In the genomic region with DNA sequence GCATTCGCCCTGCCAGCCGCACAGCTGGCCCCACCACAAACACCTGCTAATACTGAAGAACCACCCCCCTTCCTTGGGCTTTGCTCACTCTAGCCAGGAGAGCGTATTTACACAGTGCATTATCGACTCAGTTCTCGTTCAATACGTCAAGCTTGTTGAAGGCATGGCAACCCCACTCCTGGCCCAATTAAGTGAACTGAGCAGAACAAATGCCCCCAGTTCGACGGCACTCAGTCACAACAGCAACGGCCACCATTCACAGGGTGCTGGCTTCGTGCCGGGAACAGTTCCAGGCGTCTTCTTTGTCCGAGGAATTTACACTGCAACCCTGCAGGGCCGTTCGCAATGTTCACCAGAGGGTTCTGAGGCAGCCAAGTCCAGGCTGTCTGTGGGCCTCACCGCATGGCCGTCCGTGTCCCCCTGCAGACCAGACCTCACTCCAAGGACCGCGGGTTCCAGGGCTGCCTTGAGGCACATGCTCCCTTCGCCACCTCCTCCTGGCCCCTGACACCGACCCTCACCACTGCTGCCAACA, we compare ENCODE assay signal across 1 cellular context.
A peak's percentile ranks its signal among the peaks of the same experiment; 100 is the strongest.
TF ChIP-seq lines count a peak whose summit lies in the region.

No MANE protein-coding gene starts in this region.

TF ChIP-seq in HepG2, 621 proteins besides CTCF, POLR2A, EP300 and RAD21 (continued from another document and continues in another):
- no peak for TF ChIP-seq TBX3 (IDR thresholded peaks at IDR 0.05; ENCODE audit: borderline replicate concordance)
- TF ChIP-seq, protein P1, sequence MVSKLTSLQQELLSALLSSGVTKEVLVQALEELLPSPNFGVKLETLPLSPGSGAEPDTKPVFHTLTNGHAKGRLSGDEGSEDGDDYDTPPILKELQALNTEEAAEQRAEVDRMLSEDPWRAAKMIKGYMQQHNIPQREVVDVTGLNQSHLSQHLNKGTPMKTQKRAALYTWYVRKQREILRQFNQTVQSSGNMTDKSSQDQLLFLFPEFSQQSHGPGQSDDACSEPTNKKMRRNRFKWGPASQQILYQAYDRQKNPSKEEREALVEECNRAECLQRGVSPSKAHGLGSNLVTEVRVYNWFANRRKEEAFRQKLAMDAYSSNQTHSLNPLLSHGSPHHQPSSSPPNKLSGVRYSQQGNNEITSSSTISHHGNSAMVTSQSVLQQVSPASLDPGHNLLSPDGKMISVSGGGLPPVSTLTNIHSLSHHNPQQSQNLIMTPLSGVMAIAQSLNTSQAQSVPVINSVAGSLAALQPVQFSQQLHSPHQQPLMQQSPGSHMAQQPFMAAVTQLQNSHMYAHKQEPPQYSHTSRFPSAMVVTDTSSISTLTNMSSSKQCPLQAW (CRISPR knock-in tag; IDR thresholded peaks at IDR 0.05) = peak; percentile 41; the same call in 1 of the 2 replicates
- TF ChIP-seq, protein P2, sequence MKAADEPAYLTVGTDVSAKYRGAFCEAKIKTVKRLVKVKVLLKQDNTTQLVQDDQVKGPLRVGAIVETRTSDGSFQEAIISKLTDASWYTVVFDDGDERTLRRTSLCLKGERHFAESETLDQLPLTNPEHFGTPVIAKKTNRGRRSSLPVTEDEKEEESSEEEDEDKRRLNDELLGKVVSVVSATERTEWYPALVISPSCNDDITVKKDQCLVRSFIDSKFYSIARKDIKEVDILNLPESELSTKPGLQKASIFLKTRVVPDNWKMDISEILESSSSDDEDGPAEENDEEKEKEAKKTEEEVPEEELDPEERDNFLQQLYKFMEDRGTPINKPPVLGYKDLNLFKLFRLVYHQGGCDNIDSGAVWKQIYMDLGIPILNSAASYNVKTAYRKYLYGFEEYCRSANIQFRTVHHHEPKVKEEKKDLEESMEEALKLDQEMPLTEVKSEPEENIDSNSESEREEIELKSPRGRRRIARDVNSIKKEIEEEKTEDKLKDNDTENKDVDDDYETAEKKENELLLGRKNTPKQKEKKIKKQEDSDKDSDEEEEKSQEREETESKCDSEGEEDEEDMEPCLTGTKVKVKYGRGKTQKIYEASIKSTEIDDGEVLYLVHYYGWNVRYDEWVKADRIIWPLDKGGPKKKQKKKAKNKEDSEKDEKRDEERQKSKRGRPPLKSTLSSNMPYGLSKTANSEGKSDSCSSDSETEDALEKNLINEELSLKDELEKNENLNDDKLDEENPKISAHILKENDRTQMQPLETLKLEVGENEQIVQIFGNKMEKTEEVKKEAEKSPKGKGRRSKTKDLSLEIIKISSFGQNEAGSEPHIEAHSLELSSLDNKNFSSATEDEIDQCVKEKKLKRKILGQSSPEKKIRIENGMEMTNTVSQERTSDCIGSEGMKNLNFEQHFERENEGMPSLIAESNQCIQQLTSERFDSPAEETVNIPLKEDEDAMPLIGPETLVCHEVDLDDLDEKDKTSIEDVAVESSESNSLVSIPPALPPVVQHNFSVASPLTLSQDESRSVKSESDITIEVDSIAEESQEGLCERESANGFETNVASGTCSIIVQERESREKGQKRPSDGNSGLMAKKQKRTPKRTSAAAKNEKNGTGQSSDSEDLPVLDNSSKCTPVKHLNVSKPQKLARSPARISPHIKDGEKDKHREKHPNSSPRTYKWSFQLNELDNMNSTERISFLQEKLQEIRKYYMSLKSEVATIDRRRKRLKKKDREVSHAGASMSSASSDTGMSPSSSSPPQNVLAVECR (CRISPR knock-in tag; IDR thresholded peaks at IDR 0.05; ENCODE audit: borderline replicate concordance) = peak; percentile 51; the same call in 1 of the 2 replicates
- TF ChIP-seq DNMT1 (CRISPR knock-in tag; IDR thresholded peaks at IDR 0.05) = no peak
- no peak for TF ChIP-seq EHMT2 (IDR thresholded peaks at IDR 0.05; ENCODE audit: borderline replicate concordance, low read depth, low read length)
- TF ChIP-seq, protein P3, sequence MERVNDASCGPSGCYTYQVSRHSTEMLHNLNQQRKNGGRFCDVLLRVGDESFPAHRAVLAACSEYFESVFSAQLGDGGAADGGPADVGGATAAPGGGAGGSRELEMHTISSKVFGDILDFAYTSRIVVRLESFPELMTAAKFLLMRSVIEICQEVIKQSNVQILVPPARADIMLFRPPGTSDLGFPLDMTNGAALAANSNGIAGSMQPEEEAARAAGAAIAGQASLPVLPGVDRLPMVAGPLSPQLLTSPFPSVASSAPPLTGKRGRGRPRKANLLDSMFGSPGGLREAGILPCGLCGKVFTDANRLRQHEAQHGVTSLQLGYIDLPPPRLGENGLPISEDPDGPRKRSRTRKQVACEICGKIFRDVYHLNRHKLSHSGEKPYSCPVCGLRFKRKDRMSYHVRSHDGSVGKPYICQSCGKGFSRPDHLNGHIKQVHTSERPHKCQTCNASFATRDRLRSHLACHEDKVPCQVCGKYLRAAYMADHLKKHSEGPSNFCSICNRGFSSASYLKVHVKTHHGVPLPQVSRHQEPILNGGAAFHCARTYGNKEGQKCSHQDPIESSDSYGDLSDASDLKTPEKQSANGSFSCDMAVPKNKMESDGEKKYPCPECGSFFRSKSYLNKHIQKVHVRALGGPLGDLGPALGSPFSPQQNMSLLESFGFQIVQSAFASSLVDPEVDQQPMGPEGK (CRISPR knock-in tag; IDR thresholded peaks at IDR 0.05) = peak; percentile 60; the same call in 1 of the 2 replicates
- peak; percentile 66 for TF ChIP-seq HDAC1 (CRISPR knock-in tag; IDR thresholded peaks at IDR 0.05)
- no peak for TF ChIP-seq PTBP1 (IDR thresholded peaks at IDR 0.05; ENCODE audit: low read depth, low read length, poor library complexity, severe bottlenecking)
- no peak for TF ChIP-seq NBN (conservative IDR thresholded peaks at IDR 0.05)
- TF ChIP-seq ZNF552 (CRISPR knock-in tag; IDR thresholded peaks at IDR 0.05; ENCODE audit: borderline replicate concordance) = no peak
- no peak for TF ChIP-seq ZNF468 (CRISPR knock-in tag; IDR thresholded peaks at IDR 0.05)
- TF ChIP-seq ZNF660 (CRISPR knock-in tag; IDR thresholded peaks at IDR 0.05; ENCODE audit: borderline replicate concordance, low read depth) = no peak
- TF ChIP-seq, protein P4, sequence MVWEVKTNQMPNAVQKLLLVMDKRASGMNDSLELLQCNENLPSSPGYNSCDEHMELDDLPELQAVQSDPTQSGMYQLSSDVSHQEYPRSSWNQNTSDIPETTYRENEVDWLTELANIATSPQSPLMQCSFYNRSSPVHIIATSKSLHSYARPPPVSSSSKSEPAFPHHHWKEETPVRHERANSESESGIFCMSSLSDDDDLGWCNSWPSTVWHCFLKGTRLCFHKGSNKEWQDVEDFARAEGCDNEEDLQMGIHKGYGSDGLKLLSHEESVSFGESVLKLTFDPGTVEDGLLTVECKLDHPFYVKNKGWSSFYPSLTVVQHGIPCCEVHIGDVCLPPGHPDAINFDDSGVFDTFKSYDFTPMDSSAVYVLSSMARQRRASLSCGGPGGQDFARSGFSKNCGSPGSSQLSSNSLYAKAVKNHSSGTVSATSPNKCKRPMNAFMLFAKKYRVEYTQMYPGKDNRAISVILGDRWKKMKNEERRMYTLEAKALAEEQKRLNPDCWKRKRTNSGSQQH (CRISPR knock-in tag; IDR thresholded peaks at IDR 0.05; ENCODE audit: low read depth) = no peak
- no peak for TF ChIP-seq MAZ (IDR thresholded peaks at IDR 0.05; ENCODE audit: borderline replicate concordance, low read depth, low read length)
- no peak for TF ChIP-seq MAZ (CRISPR knock-in tag; IDR thresholded peaks at IDR 0.05; ENCODE audit: low read depth)
- TF ChIP-seq ZSCAN31 (CRISPR knock-in tag; IDR thresholded peaks at IDR 0.05; ENCODE audit: low read depth) = no peak
- TF ChIP-seq, protein P5, sequence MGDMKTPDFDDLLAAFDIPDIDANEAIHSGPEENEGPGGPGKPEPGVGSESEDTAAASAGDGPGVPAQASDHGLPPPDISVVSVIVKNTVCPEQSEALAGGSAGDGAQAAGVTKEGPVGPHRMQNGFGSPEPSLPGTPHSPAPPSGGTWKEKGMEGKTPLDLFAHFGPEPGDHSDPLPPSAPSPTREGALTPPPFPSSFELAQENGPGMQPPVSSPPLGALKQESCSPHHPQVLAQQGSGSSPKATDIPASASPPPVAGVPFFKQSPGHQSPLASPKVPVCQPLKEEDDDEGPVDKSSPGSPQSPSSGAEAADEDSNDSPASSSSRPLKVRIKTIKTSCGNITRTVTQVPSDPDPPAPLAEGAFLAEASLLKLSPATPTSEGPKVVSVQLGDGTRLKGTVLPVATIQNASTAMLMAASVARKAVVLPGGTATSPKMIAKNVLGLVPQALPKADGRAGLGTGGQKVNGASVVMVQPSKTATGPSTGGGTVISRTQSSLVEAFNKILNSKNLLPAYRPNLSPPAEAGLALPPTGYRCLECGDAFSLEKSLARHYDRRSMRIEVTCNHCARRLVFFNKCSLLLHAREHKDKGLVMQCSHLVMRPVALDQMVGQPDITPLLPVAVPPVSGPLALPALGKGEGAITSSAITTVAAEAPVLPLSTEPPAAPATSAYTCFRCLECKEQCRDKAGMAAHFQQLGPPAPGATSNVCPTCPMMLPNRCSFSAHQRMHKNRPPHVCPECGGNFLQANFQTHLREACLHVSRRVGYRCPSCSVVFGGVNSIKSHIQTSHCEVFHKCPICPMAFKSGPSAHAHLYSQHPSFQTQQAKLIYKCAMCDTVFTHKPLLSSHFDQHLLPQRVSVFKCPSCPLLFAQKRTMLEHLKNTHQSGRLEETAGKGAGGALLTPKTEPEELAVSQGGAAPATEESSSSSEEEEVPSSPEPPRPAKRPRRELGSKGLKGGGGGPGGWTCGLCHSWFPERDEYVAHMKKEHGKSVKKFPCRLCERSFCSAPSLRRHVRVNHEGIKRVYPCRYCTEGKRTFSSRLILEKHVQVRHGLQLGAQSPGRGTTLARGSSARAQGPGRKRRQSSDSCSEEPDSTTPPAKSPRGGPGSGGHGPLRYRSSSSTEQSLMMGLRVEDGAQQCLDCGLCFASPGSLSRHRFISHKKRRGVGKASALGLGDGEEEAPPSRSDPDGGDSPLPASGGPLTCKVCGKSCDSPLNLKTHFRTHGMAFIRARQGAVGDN (CRISPR knock-in tag; IDR thresholded peaks at IDR 0.05) = peak; percentile 73
- no peak for TF ChIP-seq TEAD2 (CRISPR knock-in tag; IDR thresholded peaks at IDR 0.05)
- TF ChIP-seq, protein P6, sequence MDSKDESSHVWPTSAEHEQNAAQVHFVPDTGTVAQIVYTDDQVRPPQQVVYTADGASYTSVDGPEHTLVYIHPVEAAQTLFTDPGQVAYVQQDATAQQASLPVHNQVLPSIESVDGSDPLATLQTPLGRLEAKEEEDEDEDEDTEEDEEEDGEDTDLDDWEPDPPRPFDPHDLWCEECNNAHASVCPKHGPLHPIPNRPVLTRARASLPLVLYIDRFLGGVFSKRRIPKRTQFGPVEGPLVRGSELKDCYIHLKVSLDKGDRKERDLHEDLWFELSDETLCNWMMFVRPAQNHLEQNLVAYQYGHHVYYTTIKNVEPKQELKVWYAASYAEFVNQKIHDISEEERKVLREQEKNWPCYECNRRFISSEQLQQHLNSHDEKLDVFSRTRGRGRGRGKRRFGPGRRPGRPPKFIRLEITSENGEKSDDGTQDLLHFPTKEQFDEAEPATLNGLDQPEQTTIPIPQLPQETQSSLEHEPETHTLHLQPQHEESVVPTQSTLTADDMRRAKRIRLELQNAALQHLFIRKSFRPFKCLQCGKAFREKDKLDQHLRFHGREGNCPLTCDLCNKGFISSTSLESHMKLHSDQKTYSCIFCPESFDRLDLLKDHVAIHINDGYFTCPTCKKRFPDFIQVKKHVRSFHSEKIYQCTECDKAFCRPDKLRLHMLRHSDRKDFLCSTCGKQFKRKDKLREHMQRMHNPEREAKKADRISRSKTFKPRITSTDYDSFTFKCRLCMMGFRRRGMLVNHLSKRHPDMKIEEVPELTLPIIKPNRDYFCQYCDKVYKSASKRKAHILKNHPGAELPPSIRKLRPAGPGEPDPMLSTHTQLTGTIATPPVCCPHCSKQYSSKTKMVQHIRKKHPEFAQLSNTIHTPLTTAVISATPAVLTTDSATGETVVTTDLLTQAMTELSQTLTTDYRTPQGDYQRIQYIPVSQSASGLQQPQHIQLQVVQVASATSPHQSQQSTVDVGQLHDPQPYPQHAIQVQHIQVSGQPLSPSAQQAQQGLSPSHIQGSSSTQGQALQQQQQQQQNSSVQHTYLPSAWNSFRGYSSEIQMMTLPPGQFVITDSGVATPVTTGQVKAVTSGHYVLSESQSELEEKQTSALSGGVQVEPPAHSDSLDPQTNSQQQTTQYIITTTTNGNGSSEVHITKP (CRISPR knock-in tag; IDR thresholded peaks at IDR 0.05; ENCODE audit: low read depth) = no peak
- no peak for TF ChIP-seq FOSL1 (CRISPR knock-in tag; IDR thresholded peaks at IDR 0.05; ENCODE audit: borderline replicate concordance)
- 0 out of 2 replicates have a peak, but pooled peaks have one; percentile 26 for TF ChIP-seq SAP130 (CRISPR knock-in tag; IDR thresholded peaks at IDR 0.05; ENCODE audit: low read depth)
- TF ChIP-seq, protein P7, sequence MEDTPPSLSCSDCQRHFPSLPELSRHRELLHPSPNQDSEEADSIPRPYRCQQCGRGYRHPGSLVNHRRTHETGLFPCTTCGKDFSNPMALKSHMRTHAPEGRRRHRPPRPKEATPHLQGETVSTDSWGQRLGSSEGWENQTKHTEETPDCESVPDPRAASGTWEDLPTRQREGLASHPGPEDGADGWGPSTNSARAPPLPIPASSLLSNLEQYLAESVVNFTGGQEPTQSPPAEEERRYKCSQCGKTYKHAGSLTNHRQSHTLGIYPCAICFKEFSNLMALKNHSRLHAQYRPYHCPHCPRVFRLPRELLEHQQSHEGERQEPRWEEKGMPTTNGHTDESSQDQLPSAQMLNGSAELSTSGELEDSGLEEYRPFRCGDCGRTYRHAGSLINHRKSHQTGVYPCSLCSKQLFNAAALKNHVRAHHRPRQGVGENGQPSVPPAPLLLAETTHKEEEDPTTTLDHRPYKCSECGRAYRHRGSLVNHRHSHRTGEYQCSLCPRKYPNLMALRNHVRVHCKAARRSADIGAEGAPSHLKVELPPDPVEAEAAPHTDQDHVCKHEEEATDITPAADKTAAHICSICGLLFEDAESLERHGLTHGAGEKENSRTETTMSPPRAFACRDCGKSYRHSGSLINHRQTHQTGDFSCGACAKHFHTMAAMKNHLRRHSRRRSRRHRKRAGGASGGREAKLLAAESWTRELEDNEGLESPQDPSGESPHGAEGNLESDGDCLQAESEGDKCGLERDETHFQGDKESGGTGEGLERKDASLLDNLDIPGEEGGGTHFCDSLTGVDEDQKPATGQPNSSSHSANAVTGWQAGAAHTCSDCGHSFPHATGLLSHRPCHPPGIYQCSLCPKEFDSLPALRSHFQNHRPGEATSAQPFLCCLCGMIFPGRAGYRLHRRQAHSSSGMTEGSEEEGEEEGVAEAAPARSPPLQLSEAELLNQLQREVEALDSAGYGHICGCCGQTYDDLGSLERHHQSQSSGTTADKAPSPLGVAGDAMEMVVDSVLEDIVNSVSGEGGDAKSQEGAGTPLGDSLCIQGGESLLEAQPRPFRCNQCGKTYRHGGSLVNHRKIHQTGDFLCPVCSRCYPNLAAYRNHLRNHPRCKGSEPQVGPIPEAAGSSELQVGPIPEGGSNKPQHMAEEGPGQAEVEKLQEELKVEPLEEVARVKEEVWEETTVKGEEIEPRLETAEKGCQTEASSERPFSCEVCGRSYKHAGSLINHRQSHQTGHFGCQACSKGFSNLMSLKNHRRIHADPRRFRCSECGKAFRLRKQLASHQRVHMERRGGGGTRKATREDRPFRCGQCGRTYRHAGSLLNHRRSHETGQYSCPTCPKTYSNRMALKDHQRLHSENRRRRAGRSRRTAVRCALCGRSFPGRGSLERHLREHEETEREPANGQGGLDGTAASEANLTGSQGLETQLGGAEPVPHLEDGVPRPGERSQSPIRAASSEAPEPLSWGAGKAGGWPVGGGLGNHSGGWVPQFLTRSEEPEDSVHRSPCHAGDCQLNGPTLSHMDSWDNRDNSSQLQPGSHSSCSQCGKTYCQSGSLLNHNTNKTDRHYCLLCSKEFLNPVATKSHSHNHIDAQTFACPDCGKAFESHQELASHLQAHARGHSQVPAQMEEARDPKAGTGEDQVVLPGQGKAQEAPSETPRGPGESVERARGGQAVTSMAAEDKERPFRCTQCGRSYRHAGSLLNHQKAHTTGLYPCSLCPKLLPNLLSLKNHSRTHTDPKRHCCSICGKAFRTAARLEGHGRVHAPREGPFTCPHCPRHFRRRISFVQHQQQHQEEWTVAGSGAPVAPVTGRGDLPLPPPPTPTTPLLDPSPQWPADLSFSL (CRISPR knock-in tag; IDR thresholded peaks at IDR 0.05) = no peak
- no peak for TF ChIP-seq ZNF235 (CRISPR knock-in tag; IDR thresholded peaks at IDR 0.05; ENCODE audit: borderline replicate concordance)
- peak; percentile 30; the same call in 1 of the 2 replicates for TF ChIP-seq ATF7-NPFF (CRISPR knock-in tag; IDR thresholded peaks at IDR 0.05; ENCODE audit: low read depth)
- peak; percentile 37; the same call in 1 of the 2 replicates for TF ChIP-seq RFX1 (IDR thresholded peaks at IDR 0.05)
- TF ChIP-seq ERF (CRISPR knock-in tag; IDR thresholded peaks at IDR 0.05) = no peak
- TF ChIP-seq ZNF790 (CRISPR knock-in tag; IDR thresholded peaks at IDR 0.05; ENCODE audit: borderline replicate concordance) = no peak
